Comparison of ENCODE assay signal across 21 cellular contexts in genomic region chr7:44139311-44140010, GRCh38. TPM values are rescaled to one million over a fixed set of nuclear protein-coding genes. Genes with fewer than 3 reads are reported as not detected.
"Had no signal": no experiment of that assay in that cellular context is flagged by ENCODE, and none has a peak within 500 bp of the region (broad histone marks: within the 10 kb centered on the region; RNA-seq: fewer than 3 reads in every experiment).

No MANE protein-coding gene starts in this region.

- H3K27ac Mint-ChIP-seq: immature natural killer cell; progenitor cell of endocrine pancreas; stimulated activated naive B cell treated with anti-CD40 and anti-IgM and Interleukin-4, amounts not matched to agents 10 μg/mL and 1 μg/mL and 100 μg/mL, for 72 hours had no signal

- FAIRE-seq: keratinocyte had no signal

- H3K4me3 Mint-ChIP-seq: immature natural killer cell; naive thymus-derived CD8-positive, alpha-beta T cell; stimulated activated naive B cell treated with anti-CD40 and anti-IgM and Interleukin-4, amounts not matched to agents 10 μg/mL and 1 μg/mL and 100 μg/mL, for 72 hours had no signal

- H3K36me3 ChIP-seq: esophagus muscularis mucosa, gastrocnemius medialis, ovary, right lobe of liver, stomach, thoracic aorta, transverse colon had no signal

- H3K27me3 ChIP-seq: esophagus muscularis mucosa, gastrocnemius medialis, ovary, right lobe of liver, transverse colon had no signal

- H3K27ac ChIP-seq: epithelial cell of prostate, esophagus muscularis mucosa, gastrocnemius medialis, ovary, right lobe of liver, stomach, thoracic aorta, transverse colon had no signal

- H3K9me3 Mint-ChIP-seq: immature natural killer cell; naive thymus-derived CD8-positive, alpha-beta T cell; stimulated activated naive B cell treated with anti-CD40 and anti-IgM and Interleukin-4, amounts not matched to agents 10 μg/mL and 1 μg/mL and 100 μg/mL, for 72 hours had no signal

- DNase-seq: effector memory CD4-positive, alpha-beta T cell; gastrocnemius medialis; immature natural killer cell; left colon; mammary epithelial cell; mucosa of descending colon; right lobe of liver; stimulated activated CD4-positive, alpha-beta T cell treated with anti-CD3 and anti-CD28 coated beads, Interleukin-15, amount 100 ng/mL, for 24 hours; stimulated activated CD4-positive, alpha-beta T cell treated with anti-CD3 and anti-CD28 coated beads, Interleukin-1b, Interleukin-23, amount 100 ng/mL, for 48 hours; stimulated activated CD4-positive, alpha-beta T cell treated with anti-CD3 and anti-CD28 coated beads, Interleukin-4, amount 100 ng/mL, for 4 hours; stimulated activated naive B cell treated with anti-CD40 and anti-IgM and Interleukin-4, amounts not matched to agents 10 μg/mL and 1 μg/mL and 100 μg/mL, for 72 hours; stomach; transverse colon had no signal

- H3K4me1 ChIP-seq: gastrocnemius medialis, right lobe of liver, stomach, transverse colon had no signal

- H3K27me3 Mint-ChIP-seq: naive thymus-derived CD8-positive, alpha-beta T cell had no signal

- H3K36me3 Mint-ChIP-seq: immature natural killer cell; naive thymus-derived CD8-positive, alpha-beta T cell; stimulated activated naive B cell treated with anti-CD40 and anti-IgM and Interleukin-4, amounts not matched to agents 10 μg/mL and 1 μg/mL and 100 μg/mL, for 72 hours had no signal

- H3K4me1 Mint-ChIP-seq: stimulated activated naive B cell treated with anti-CD40 and anti-IgM and Interleukin-4, amounts not matched to agents 10 μg/mL and 1 μg/mL and 100 μg/mL, for 72 hours had no signal

- H3K4me3 ChIP-seq: esophagus muscularis mucosa, gastrocnemius medialis, mucosa of descending colon, ovary, right lobe of liver, stomach, thoracic aorta, transverse colon had no signal

- H3K9me3 ChIP-seq: esophagus muscularis mucosa, gastrocnemius medialis, mucosa of descending colon, ovary, right lobe of liver, stomach, thoracic aorta, transverse colon had no signal

RNA-seq across cellular contexts. Expression of gene MYL7, which starts 1.7 kb away (rescaled TPM):
- total RNA-seq: esophagus muscularis mucosa; left colon; lower leg skin; naive thymus-derived CD8-positive, alpha-beta T cell; stomach; thoracic aorta; transverse colon had no signal
- polyA plus RNA-seq: immature natural killer cell; naive thymus-derived CD8-positive, alpha-beta T cell had no signal

RNA-seq across cellular contexts. Expression of gene GCK, which starts 49.8 kb away (rescaled TPM):
- total RNA-seq: mammary epithelial cell had no signal
- polyA plus RNA-seq: immature natural killer cell, keratinocyte, mammary epithelial cell had no signal
